1 cellular context compared by ENCODE assay signal in genomic region chr9:133144142-133144886, GRCh38.
TF ChIP-seq lines count a peak whose summit lies in the region.

No MANE protein-coding gene starts in this region.

TF ChIP-seq in HCT116, 20 proteins besides CTCF, POLR2A, EP300 and RAD21 (continued from another document):
- TF ChIP-seq, protein P1, sequence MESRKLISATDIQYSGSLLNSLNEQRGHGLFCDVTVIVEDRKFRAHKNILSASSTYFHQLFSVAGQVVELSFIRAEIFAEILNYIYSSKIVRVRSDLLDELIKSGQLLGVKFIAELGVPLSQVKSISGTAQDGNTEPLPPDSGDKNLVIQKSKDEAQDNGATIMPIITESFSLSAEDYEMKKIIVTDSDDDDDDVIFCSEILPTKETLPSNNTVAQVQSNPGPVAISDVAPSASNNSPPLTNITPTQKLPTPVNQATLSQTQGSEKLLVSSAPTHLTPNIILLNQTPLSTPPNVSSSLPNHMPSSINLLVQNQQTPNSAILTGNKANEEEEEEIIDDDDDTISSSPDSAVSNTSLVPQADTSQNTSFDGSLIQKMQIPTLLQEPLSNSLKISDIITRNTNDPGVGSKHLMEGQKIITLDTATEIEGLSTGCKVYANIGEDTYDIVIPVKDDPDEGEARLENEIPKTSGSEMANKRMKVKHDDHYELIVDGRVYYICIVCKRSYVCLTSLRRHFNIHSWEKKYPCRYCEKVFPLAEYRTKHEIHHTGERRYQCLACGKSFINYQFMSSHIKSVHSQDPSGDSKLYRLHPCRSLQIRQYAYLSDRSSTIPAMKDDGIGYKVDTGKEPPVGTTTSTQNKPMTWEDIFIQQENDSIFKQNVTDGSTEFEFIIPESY (IDR thresholded peaks at IDR 0.05; ENCODE audit: extremely low read depth, insufficient replicate concordance, low read length), result no peak
- no peak for TF ChIP-seq YY1 (IDR thresholded peaks at IDR 0.05; ENCODE audit: extremely low read depth, insufficient replicate concordance, low read depth, low read length)
- no peak for TF ChIP-seq ELF1 (IDR thresholded peaks at IDR 0.05; ENCODE audit: borderline replicate concordance, low read depth)
- TF ChIP-seq EZH2phosphoT487 (IDR thresholded peaks at IDR 0.05; ENCODE audit: borderline replicate concordance), result no peak
- TF ChIP-seq JUND (IDR thresholded peaks at IDR 0.05), result no peak
- no peak for TF ChIP-seq FOSL1 (IDR thresholded peaks at IDR 0.05; ENCODE audit: low read depth)
- TF ChIP-seq, protein P2, sequence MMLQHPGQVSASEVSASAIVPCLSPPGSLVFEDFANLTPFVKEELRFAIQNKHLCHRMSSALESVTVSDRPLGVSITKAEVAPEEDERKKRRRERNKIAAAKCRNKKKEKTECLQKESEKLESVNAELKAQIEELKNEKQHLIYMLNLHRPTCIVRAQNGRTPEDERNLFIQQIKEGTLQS (IDR thresholded peaks at IDR 0.05), result no peak
- no peak for TF ChIP-seq SIN3A (IDR thresholded peaks at IDR 0.05; ENCODE audit: low read depth)
- TF ChIP-seq EGR1 (IDR thresholded peaks at IDR 0.05; ENCODE audit: low read depth), result no peak
- TF ChIP-seq, protein P3, sequence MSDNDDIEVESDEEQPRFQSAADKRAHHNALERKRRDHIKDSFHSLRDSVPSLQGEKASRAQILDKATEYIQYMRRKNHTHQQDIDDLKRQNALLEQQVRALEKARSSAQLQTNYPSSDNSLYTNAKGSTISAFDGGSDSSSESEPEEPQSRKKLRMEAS (IDR thresholded peaks at IDR 0.05), result no peak
- no peak for TF ChIP-seq ZNF274 (IDR thresholded peaks at IDR 0.05; ENCODE audit: low read depth, low read length)
- TF ChIP-seq CBX3 (IDR thresholded peaks at IDR 0.05; ENCODE audit: low read depth), result no peak
- no peak for TF ChIP-seq REST (IDR thresholded peaks at IDR 0.05; ENCODE audit: low read depth)
